34 cellular contexts compared by ENCODE assay signal in genomic region chr10:69792361-69792760, GRCh38. TPM values are rescaled to one million over a fixed set of nuclear protein-coding genes. Genes with fewer than 3 reads are reported as not detected.
"Had no signal": no experiment of that assay in that cellular context is flagged by ENCODE, and none has a peak within 500 bp of the region (broad histone marks: within the 10 kb centered on the region; RNA-seq: fewer than 3 reads in every experiment).

No MANE protein-coding gene starts in this region.

- H3K4me1 ChIP-seq: breast epithelium had no signal

- DNase-seq: activated CD4-positive, alpha-beta memory T cell treated with anti-CD3 and anti-CD28 coated beads, Interleukin-2, amount 10 ng/mL, durations not matched to agents 7 days and 5 days; activated CD4-positive, alpha-beta T cell treated with anti-CD3 and anti-CD28 coated beads for 36 hours; activated CD4-positive, alpha-beta T cell treated with anti-CD3 and anti-CD28 coated beads, Interleukin-2, amount 50 U/mL, for 1 hour; activated CD4-positive, CD25-positive, alpha-beta regulatory T cell; activated gamma-delta T cell; activated naive CD4-positive, alpha-beta T cell treated with anti-CD3 and anti-CD28 coated beads for 36 hours; activated naive CD8-positive, alpha-beta T cell treated with anti-CD3 and anti-CD28 coated beads for 36 hours; activated T-cell treated with anti-CD3 and anti-CD28 coated beads for 4 hours; activated T-cell treated with anti-CD3 and anti-CD28 coated beads, Interleukin-2, amount 50 U/mL, for 48 hours; MV-4-11; NCI-H1092 treated with DMSO at 0.1 percent for 48 hours; NCI-H1417 treated with DMSO at 0.1 percent for 48 hours; NCI-H1694; NCI-H2029; NCI-H2107; NCI-H2171 treated with DMSO at 0.1 percent for 48 hours; NCI-H226; NCI-H510A; NCI-H526 treated with DMSO at 0.1 percent for 48 hours; NCI-H82; NK-92 treated with Interleukin-12 subunit alpha and Interleukin-12 subunit beta, amount 100 ng/mL, for 24 hours; OCI-M1; Right ventricle myocardium superior; RPMI8226; SJCRH30; SK-N-SH; T-helper 1 cell had no signal

- ATAC-seq: activated CD4-positive, alpha-beta T cell treated with anti-CD3 and anti-CD28 coated beads for 36 hours; activated T-helper 17 cell treated with anti-CD3 and anti-CD28 coated beads, Interleukin-2, amount 50 U/mL, for 72 hours; Panc1 had no signal

- H3K4me3 Mint-ChIP-seq: activated CD4-positive, alpha-beta memory T cell treated with anti-CD3 and anti-CD28 coated beads, Interleukin-2, amount 10 ng/mL, durations not matched to agents 7 days and 5 days; activated CD4-positive, alpha-beta T cell treated with anti-CD3 and anti-CD28 coated beads for 36 hours; activated naive CD4-positive, alpha-beta T cell treated with anti-CD3 and anti-CD28 coated beads for 36 hours; activated naive CD8-positive, alpha-beta T cell treated with anti-CD3 and anti-CD28 coated beads for 36 hours; activated T-helper 17 cell treated with anti-CD3 and anti-CD28 coated beads, Interleukin-2, amount 50 U/mL, for 72 hours had no signal

- H3K9me3 ChIP-seq: SK-N-SH had no signal

- H3K4me3 ChIP-seq: breast epithelium, SJCRH30 had no signal

- H3K27ac ChIP-seq: breast epithelium, KMS-11, SJCRH30, VCaP had no signal

- H3K36me3 Mint-ChIP-seq: activated naive CD8-positive, alpha-beta T cell treated with anti-CD3 and anti-CD28 coated beads for 36 hours had no signal

- H3K4me1 Mint-ChIP-seq: activated CD4-positive, alpha-beta memory T cell treated with anti-CD3 and anti-CD28 coated beads, Interleukin-2, amount 10 ng/mL, durations not matched to agents 7 days and 5 days; activated CD4-positive, alpha-beta T cell treated with anti-CD3 and anti-CD28 coated beads for 36 hours; activated naive CD8-positive, alpha-beta T cell treated with anti-CD3 and anti-CD28 coated beads for 36 hours; activated T-helper 17 cell treated with anti-CD3 and anti-CD28 coated beads, Interleukin-2, amount 50 U/mL, for 72 hours had no signal

- H3K27ac Mint-ChIP-seq: activated CD4-positive, alpha-beta memory T cell treated with anti-CD3 and anti-CD28 coated beads, Interleukin-2, amount 10 ng/mL, durations not matched to agents 7 days and 5 days; activated CD4-positive, alpha-beta T cell treated with anti-CD3 and anti-CD28 coated beads for 36 hours; activated naive CD4-positive, alpha-beta T cell treated with anti-CD3 and anti-CD28 coated beads for 36 hours; activated naive CD8-positive, alpha-beta T cell treated with anti-CD3 and anti-CD28 coated beads for 36 hours; activated T-helper 17 cell treated with anti-CD3 and anti-CD28 coated beads, Interleukin-2, amount 50 U/mL, for 72 hours had no signal

- H3K36me3 ChIP-seq: breast epithelium, SJCRH30 had no signal

- H3K27me3 ChIP-seq: breast epithelium, SJCRH30 had no signal

- H3K9me3 Mint-ChIP-seq: activated naive CD8-positive, alpha-beta T cell treated with anti-CD3 and anti-CD28 coated beads for 36 hours had no signal

RNA-seq across cellular contexts. Expression of gene COL13A1, which starts 9.3 kb away (rescaled TPM):
- total RNA-seq: activated CD4-positive, alpha-beta memory T cell treated with anti-CD3 and anti-CD28 coated beads, Interleukin-2, amount 10 ng/mL, durations not matched to agents 7 days and 5 days; activated CD4-positive, alpha-beta T cell treated with anti-CD3 and anti-CD28 coated beads for 36 hours; activated CD8-positive, alpha-beta memory T cell treated with anti-CD3 and anti-CD28 coated beads for 36 hours; activated naive CD4-positive, alpha-beta T cell treated with anti-CD3 and anti-CD28 coated beads for 36 hours; activated naive CD8-positive, alpha-beta T cell treated with anti-CD3 and anti-CD28 coated beads for 36 hours; activated T-helper 17 cell treated with anti-CD3 and anti-CD28 coated beads, Interleukin-2, amount 50 U/mL, for 72 hours; T-helper 2 cell treated with Interferon-gamma antibody and Interleukin-4, amounts not matched to agents 100 ng/mL and 5 ng/mL, for 36 hours had no signal
